8 cellular contexts compared by ENCODE assay signal in genomic region chr1:21937372-21938121, GRCh38. TPM values are rescaled to one million over a fixed set of nuclear protein-coding genes. Genes with fewer than 3 reads are reported as not detected.
DNase-seq lines count a peak whose midpoint lies in the region; ATAC-seq and TF ChIP-seq lines count a peak whose summit lies in the region.

No MANE protein-coding gene starts in this region.

- peak; percentile 89 for DNase-seq in GM10248 (ENCODE audit: extremely low spot score)
- peak; percentile 73 for DNase-seq in HT-29 (ENCODE audit: low spot score)
- peak; percentile 74 for DNase-seq in RWPE1 (ENCODE audit: low spot score)
- DNase-seq in activated gamma-delta T cell treated with Interleukin-2 at 50 U/mL for 16 hours: peak; percentile 49
- DNase-seq in fibroblast of villous mesenchyme (ENCODE audit: low read depth): peak; percentile 83
- DNase-seq in natural killer cell: peak; percentile 53
- DNase-seq in RPMI8226: no peak

- H3K36me3 Mint-ChIP-seq in natural killer cell: no peaks in the 10 kb centered on the region
- no peaks in the 10 kb centered on the region for H3K36me3 Mint-ChIP-seq in stimulated activated memory B cell treated with anti-CD40 and anti-IgM and Interleukin-4, amounts not matched to agents 10 μg/mL and 1 μg/mL and 100 μg/mL, for 72 hours

- H3K27me3 Mint-ChIP-seq in natural killer cell (ENCODE audit: low read depth in 2 of 2): peaks cover 0 to 26% of the 10 kb centered on the region in 2 donors
- peaks cover 26% of the 10 kb centered on the region for H3K27me3 Mint-ChIP-seq in stimulated activated memory B cell treated with anti-CD40 and anti-IgM and Interleukin-4, amounts not matched to agents 10 μg/mL and 1 μg/mL and 100 μg/mL, for 72 hours

- POLR2A ChIA-PET in GM10248 (lab: Yijun Ruan, JAX): no interaction called here
- POLR2A ChIA-PET in RWPE1 (lab: Yijun Ruan, JAX; ENCODE audit: low non-redundant PET): interaction anchor here (0.6 kb wide), 1 partner anchor 20 kb away, joined by 3 read pairs; no protein-coding TSS in a partner anchor

- peak overlapping the region; percentile 88 for H3K4me3 Mint-ChIP-seq in natural killer cell
- H3K4me3 Mint-ChIP-seq in stimulated activated memory B cell treated with anti-CD40 and anti-IgM and Interleukin-4, amounts not matched to agents 10 μg/mL and 1 μg/mL and 100 μg/mL, for 72 hours: peak overlapping the region; percentile 85

- peak; percentile 93 to 95 (median 94) for ATAC-seq in natural killer cell
- peak; percentile 87 for ATAC-seq in stimulated activated memory B cell treated with anti-CD40 and anti-IgM and Interleukin-4, amounts not matched to agents 10 μg/mL and 1 μg/mL and 100 μg/mL, for 72 hours

- peak overlapping the region in 1 of 2 donors; percentile 79 for H3K27ac Mint-ChIP-seq in natural killer cell
- H3K27ac Mint-ChIP-seq in stimulated activated memory B cell treated with anti-CD40 and anti-IgM and Interleukin-4, amounts not matched to agents 10 μg/mL and 1 μg/mL and 100 μg/mL, for 72 hours: peak overlapping the region; percentile 57

- intact Hi-C loops in natural killer cell (cut with micrococcal nuclease): no loop called here

- TF ChIP-seq CTCF in GM10248 (IDR thresholded peaks at IDR 0.05; ENCODE audit: control extremely low read depth, extremely low read depth, low read depth, missing control alignments): no peak
- no peak for TF ChIP-seq CTCF in RWPE1 (conservative IDR thresholded peaks at IDR 0.05; ENCODE audit: low read depth)
- no peak for TF ChIP-seq CTCF in fibroblast of villous mesenchyme (IDR thresholded peaks at IDR 0.05; ENCODE audit: insufficient read depth, low read depth, low read length)
- TF ChIP-seq CTCF in natural killer cell (IDR thresholded peaks at IDR 0.05): no peak

- H3K4me1 Mint-ChIP-seq in natural killer cell: peaks cover 7 to 13% of the 10 kb centered on the region in 2 donors
- H3K4me1 Mint-ChIP-seq in stimulated activated memory B cell treated with anti-CD40 and anti-IgM and Interleukin-4, amounts not matched to agents 10 μg/mL and 1 μg/mL and 100 μg/mL, for 72 hours: peaks cover 25% of the 10 kb centered on the region

- peak overlapping the region; percentile 96 for H3K27ac ChIP-seq in RWPE1

- CTCF ChIA-PET in GM10248 (lab: Yijun Ruan, JAX) (no interaction called here), RWPE1 (lab: Yijun Ruan, JAX) (no interaction called here)

- no peaks in the 10 kb centered on the region for H3K9me3 Mint-ChIP-seq in natural killer cell
- no peaks in the 10 kb centered on the region for H3K9me3 Mint-ChIP-seq in stimulated activated memory B cell treated with anti-CD40 and anti-IgM and Interleukin-4, amounts not matched to agents 10 μg/mL and 1 μg/mL and 100 μg/mL, for 72 hours

- H3K4me3 ChIP-seq in fibroblast of villous mesenchyme (ENCODE audit: low read depth, low read length): peak overlapping the region; percentile 39

RNA-seq across cellular contexts. Expression of gene HSPG2, which starts 0.4 kb away (rescaled TPM):
- 163 and 235 TPM in 2 replicates for total RNA-seq in HT-29 (2014; rRNA removed; shearing (Covaris generic))
- total RNA-seq in fibroblast of villous mesenchyme (166 and 200 TPM in 2 replicates), natural killer cell (under 1 TPM; 0.54 to 0.93 (median 0.90) TPM)

RNA-seq across cellular contexts. Expression of gene CELA3B, which starts 39.3 kb away (rescaled TPM):
- 0.81 TPM in 1 of 2 replicates, not detected in the other for total RNA-seq in HT-29 (2014; rRNA removed; shearing (Covaris generic))
- total RNA-seq in fibroblast of villous mesenchyme (not detected in 2 replicates), natural killer cell (not detected)

Comparison
In these comparisons a context has a peak if more than half of its experiments do, and no peak if none do; other contexts are left out.
1. RNA of gene HSPG2, which starts 0.4 kb away (total RNA-seq): 163 to 235 TPM in HT-29 and 166 to 200 TPM in fibroblast of villous mesenchyme; 0.54 to 0.93 TPM in natural killer cell; every median in the first group is over 10 times any median in the second.